In the genomic region with DNA sequence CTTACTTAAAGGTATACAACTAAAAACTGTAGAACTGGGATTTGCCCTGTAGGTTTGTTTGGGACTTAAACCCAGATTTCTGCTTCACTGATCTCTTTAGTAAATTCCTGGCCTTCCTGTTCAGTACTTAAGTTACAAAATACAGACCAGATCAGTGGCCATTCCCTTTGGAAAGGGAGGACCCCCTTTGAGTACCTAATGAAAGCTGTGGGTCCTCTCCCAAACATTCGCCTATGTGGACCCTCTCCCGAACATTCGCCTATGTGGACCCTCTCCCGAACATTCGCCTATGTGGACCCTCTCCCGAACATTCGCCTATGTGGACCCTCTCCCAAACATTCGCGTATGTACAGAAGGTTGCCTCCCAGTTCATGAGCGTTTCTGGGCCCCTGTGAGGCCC, we compare ENCODE assay signal across 1 cellular context.
TF ChIP-seq lines count a peak whose summit lies in the region.

No MANE protein-coding gene starts in this region.

TF ChIP-seq in WTC11, 78 proteins besides CTCF, POLR2A, EP300 and RAD21 (continued from another document):
- TF ChIP-seq, protein P1, sequence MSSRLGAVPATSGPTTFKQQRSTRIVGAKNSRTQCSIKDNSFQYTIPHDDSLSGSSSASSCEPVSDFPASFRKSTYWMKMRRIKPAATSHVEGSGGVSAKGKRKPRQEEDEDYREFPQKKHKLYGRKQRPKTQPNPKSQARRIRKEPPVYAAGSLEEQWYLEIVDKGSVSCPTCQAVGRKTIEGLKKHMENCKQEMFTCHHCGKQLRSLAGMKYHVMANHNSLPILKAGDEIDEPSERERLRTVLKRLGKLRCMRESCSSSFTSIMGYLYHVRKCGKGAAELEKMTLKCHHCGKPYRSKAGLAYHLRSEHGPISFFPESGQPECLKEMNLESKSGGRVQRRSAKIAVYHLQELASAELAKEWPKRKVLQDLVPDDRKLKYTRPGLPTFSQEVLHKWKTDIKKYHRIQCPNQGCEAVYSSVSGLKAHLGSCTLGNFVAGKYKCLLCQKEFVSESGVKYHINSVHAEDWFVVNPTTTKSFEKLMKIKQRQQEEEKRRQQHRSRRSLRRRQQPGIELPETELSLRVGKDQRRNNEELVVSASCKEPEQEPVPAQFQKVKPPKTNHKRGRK (CRISPR knock-in tag; IDR thresholded peaks at IDR 0.05; ENCODE audit: borderline replicate concordance): no peak
- TF ChIP-seq GABPB1 (CRISPR knock-in tag; IDR thresholded peaks at IDR 0.05) (no peak), GRHL2 (CRISPR knock-in tag; IDR thresholded peaks at IDR 0.05; ENCODE audit: insufficient replicate concordance, severe bottlenecking) (no peak), NFYB (CRISPR knock-in tag; conservative IDR thresholded peaks at IDR 0.05; ENCODE audit: low read depth) (no peak), ZNF232 (CRISPR knock-in tag; IDR thresholded peaks at IDR 0.05) (no peak), TEAD1 (CRISPR knock-in tag; IDR thresholded peaks at IDR 0.05) (no peak), ZNF396 (CRISPR knock-in tag; IDR thresholded peaks at IDR 0.05; ENCODE audit: borderline replicate concordance) (no peak), SP1 (CRISPR knock-in tag; conservative IDR thresholded peaks at IDR 0.05) (no peak), ELF4 (CRISPR knock-in tag; IDR thresholded peaks at IDR 0.05; ENCODE audit: low read depth) (no peak)
- TF ChIP-seq, protein P2, sequence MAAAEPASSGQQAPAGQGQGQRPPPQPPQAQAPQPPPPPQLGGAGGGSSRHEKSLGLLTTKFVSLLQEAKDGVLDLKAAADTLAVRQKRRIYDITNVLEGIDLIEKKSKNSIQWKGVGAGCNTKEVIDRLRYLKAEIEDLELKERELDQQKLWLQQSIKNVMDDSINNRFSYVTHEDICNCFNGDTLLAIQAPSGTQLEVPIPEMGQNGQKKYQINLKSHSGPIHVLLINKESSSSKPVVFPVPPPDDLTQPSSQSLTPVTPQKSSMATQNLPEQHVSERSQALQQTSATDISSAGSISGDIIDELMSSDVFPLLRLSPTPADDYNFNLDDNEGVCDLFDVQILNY (CRISPR knock-in tag; IDR thresholded peaks at IDR 0.05): no peak
- TF ChIP-seq, protein P3, sequence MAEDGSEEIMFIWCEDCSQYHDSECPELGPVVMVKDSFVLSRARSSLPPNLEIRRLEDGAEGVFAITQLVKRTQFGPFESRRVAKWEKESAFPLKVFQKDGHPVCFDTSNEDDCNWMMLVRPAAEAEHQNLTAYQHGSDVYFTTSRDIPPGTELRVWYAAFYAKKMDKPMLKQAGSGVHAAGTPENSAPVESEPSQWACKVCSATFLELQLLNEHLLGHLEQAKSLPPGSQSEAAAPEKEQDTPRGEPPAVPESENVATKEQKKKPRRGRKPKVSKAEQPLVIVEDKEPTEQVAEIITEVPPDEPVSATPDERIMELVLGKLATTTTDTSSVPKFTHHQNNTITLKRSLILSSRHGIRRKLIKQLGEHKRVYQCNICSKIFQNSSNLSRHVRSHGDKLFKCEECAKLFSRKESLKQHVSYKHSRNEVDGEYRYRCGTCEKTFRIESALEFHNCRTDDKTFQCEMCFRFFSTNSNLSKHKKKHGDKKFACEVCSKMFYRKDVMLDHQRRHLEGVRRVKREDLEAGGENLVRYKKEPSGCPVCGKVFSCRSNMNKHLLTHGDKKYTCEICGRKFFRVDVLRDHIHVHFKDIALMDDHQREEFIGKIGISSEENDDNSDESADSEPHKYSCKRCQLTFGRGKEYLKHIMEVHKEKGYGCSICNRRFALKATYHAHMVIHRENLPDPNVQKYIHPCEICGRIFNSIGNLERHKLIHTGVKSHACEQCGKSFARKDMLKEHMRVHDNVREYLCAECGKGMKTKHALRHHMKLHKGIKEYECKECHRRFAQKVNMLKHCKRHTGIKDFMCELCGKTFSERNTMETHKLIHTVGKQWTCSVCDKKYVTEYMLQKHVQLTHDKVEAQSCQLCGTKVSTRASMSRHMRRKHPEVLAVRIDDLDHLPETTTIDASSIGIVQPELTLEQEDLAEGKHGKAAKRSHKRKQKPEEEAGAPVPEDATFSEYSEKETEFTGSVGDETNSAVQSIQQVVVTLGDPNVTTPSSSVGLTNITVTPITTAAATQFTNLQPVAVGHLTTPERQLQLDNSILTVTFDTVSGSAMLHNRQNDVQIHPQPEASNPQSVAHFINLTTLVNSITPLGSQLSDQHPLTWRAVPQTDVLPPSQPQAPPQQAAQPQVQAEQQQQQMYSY (CRISPR knock-in tag; IDR thresholded peaks at IDR 0.05): no peak
TF ChIP-seq in WTC11: peak in this region for 0.
